9 cellular contexts compared by ENCODE assay signal in genomic region chr10:43228783-43229207, GRCh38. TPM values are rescaled to one million over a fixed set of nuclear protein-coding genes. Genes with fewer than 3 reads are reported as not detected.
DNase-seq lines count a peak whose midpoint lies in the region; ATAC-seq and TF ChIP-seq lines count a peak whose summit lies in the region.
"Had no signal": no experiment of that assay in that cellular context is flagged by ENCODE, and none has a peak within 500 bp of the region (broad histone marks: within the 10 kb centered on the region; RNA-seq: fewer than 3 reads in every experiment).

No MANE protein-coding gene starts in this region.

- ATAC-seq in Right ventricle myocardium superior (ENCODE audit: poor library complexity): no peak
- ATAC-seq in HG03025 (IDR thresholded peaks at IDR 0.05; ENCODE audit: low FRiP score, unreplicated experiment): no peak
- no peak for ATAC-seq in HG03139 (IDR thresholded peaks at IDR 0.05; ENCODE audit: unreplicated experiment)

- peaks cover 90% of the 10 kb centered on the region for H3K27me3 Mint-ChIP-seq in nephron (ENCODE audit: low read depth)

- no peaks in the 10 kb centered on the region for H3K36me3 ChIP-seq in right atrium auricular region
- H3K36me3 ChIP-seq in effector memory CD4-positive, alpha-beta T cell (ENCODE audit: control insufficient read depth, insufficient read depth, low read length): no peaks in the 10 kb centered on the region

- DNase-seq in Right ventricle myocardium superior: peak; percentile 22
- no peak for DNase-seq in right atrium auricular region (ENCODE audit: low spot score)
- DNase-seq in effector memory CD4-positive, alpha-beta T cell: no peak
- DNase-seq in MV-4-11 (lab: John Stamatoyannopoulos, UW): no peak
- DNase-seq in SW480 (ENCODE audit: low spot score): no peak
- DNase-seq: midbrain had no signal

- TF ChIP-seq CTCF in right atrium auricular region (IDR thresholded peaks at IDR 0.05): no peak
- TF ChIP-seq CTCF in nephron (IDR thresholded peaks at IDR 0.05; ENCODE audit: unreplicated experiment in 3 of 3): no peak

- H3K27me3 ChIP-seq in right atrium auricular region: peaks cover 0 to 4% of the 10 kb centered on the region in 2 donors
- no peaks in the 10 kb centered on the region for H3K27me3 ChIP-seq in effector memory CD4-positive, alpha-beta T cell (replicated peaks; ENCODE audit: control insufficient read depth, insufficient read depth, low read length, poor library complexity, severe bottlenecking)

- H3K4me3 Mint-ChIP-seq in nephron: peak overlapping the region; percentile 13 to 60 (median 57)

- H3K9me3 Mint-ChIP-seq in nephron: no peaks in the 10 kb centered on the region

- H3K36me3 Mint-ChIP-seq in nephron (ENCODE audit: low read depth): no peaks in the 10 kb centered on the region

- no peaks in the 10 kb centered on the region for H3K9me3 ChIP-seq in right atrium auricular region
- no peaks in the 10 kb centered on the region for H3K9me3 ChIP-seq in effector memory CD4-positive, alpha-beta T cell (ENCODE audit: control insufficient read depth, low read length)

- peaks cover 0 to 10% of the 10 kb centered on the region in 2 donors for H3K4me1 ChIP-seq in right atrium auricular region
- peaks cover 32% of the 10 kb centered on the region for H3K4me1 ChIP-seq in effector memory CD4-positive, alpha-beta T cell (ENCODE audit: control insufficient read depth, insufficient read depth, low read length, poor library complexity, severe bottlenecking)

- intact Hi-C loops in Right ventricle myocardium superior (cut with DNase I): no loop called here

- no peak overlapping the region for H3K27ac ChIP-seq in right atrium auricular region
- no peak overlapping the region for H3K27ac ChIP-seq in effector memory CD4-positive, alpha-beta T cell (ENCODE audit: insufficient read depth, low read length, poor library complexity, severe bottlenecking)

- peak overlapping the region in 1 of 2 donors; percentile 46 for H3K4me3 ChIP-seq in right atrium auricular region
- peak overlapping the region; percentile 60 for H3K4me3 ChIP-seq in effector memory CD4-positive, alpha-beta T cell (ENCODE audit: insufficient read depth, low read depth, low read length, poor library complexity, severe bottlenecking)

- H3K27ac Mint-ChIP-seq in nephron: no peak overlapping the region

- peaks cover 4% of the 10 kb centered on the region for H3K4me1 Mint-ChIP-seq in nephron

RNA-seq across cellular contexts. Expression of gene RASGEF1A, which starts 38.1 kb away (rescaled TPM):
- total RNA-seq in Right ventricle myocardium superior: 1.6 TPM
- 1 to 10 TPM; 2.9 to 3.0 TPM for total RNA-seq in right atrium auricular region
